Comparison of ENCODE assay signal across 8 cellular contexts in the genomic region with DNA sequence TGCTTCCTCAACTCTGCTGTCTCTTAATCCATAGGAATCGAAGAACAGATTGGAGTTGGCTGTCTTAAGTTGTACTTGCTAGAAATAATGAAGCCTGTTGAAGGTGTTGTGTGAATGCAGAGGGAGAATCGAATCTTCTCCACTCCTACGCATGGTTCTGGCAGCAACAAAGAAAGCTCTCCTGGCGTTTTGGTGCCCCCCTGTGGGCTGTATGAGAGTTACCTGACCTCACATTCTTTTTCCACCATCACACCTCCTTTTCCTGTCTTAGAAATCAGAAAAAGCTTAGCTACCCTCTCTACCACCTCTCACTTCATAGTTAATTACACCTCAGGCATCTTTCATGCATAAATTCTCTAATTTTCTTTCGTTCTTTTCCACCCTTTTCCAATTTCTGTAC. TPM values are rescaled to one million over a fixed set of nuclear protein-coding genes. Genes with fewer than 3 reads are reported as not detected.
DNase-seq lines count a peak whose midpoint lies in the region; ATAC-seq, FAIRE-seq and TF ChIP-seq lines count a peak whose summit lies in the region.

No MANE protein-coding gene starts in this region.

- TF ChIP-seq EP300 in HepG2 (IDR thresholded peaks at IDR 0.05; ENCODE audit: low read depth in 2 of 2, low read length in 2 of 2) (no peak), HepG2 (CRISPR knock-in tag; IDR thresholded peaks at IDR 0.05; ENCODE audit: borderline replicate concordance) (no peak)

- dilution Hi-C loops in mammary epithelial cell (cut with HindIII; ENCODE audit: low sequenced_read_pairs), result no loop called here

- no peaks in the 10 kb centered on the region for H3K9me2 ChIP-seq in MM.1S (replicated peaks; ENCODE audit: insufficient read depth, low read length)

- intact Hi-C loops in mammary epithelial cell (cut with micrococcal nuclease), result loop anchor here (1.0 to 10.0 kb wide), 3 partner anchors 29 to 1354 kb away; partner anchors contain the start of gene RRAGB
- intact Hi-C loops in HepG2 (cut with micrococcal nuclease; ENCODE audit: unreplicated experiment), result loop anchor here (5.0 kb wide), 1 partner anchor 531 kb away; the partner anchor contains the start of gene RRAGB

- peak; percentile 51 for FAIRE-seq in HepG2 (lab: Jason Lieb, UNC)

- DNase-seq in G401 (ENCODE audit: low spot score) (peak; percentile 67), MM.1S (peak; percentile 67), UCSD-AML1 (lab: John Stamatoyannopoulos, UW; ENCODE audit: unreplicated experiment) (peak; percentile 28), mammary epithelial cell (no peak), HepG2 (ENCODE audit: low spot score) (peak; percentile 5)
- DNase-seq in stimulated activated CD8-positive, alpha-beta memory T cell treated with anti-CD3 and anti-CD28 coated beads, Interleukin-15, amount 100 ng/mL, for 24 hours (ENCODE audit: low read depth), result peak; percentile 1

- H2AFZ ChIP-seq in MM.1S (ENCODE audit: low read length) (peak overlapping the region; percentile 44; the same call in 1 of the 2 replicates), mammary epithelial cell (ENCODE audit: low read depth, low read length) (peak overlapping the region; percentile 36), HepG2 (ENCODE audit: low read length) (no peak overlapping the region)

- H3K27me3 ChIP-seq in MM.1S (replicated peaks; ENCODE audit: insufficient read depth, low read length), result no peaks in the 10 kb centered on the region
- H3K27me3 ChIP-seq in mammary epithelial cell (ENCODE audit: insufficient read depth, low read length), result no peaks in the 10 kb centered on the region
- H3K27me3 ChIP-seq in HepG2 (ENCODE audit: control insufficient read depth in 1 of 2, insufficient read depth in 2 of 2, low read length in 2 of 2), result no peaks in the 10 kb centered on the region

- peak; percentile 14; the same call in 1 of the 2 replicates for TF ChIP-seq RAD21 in HepG2 (CRISPR knock-in tag; IDR thresholded peaks at IDR 0.05)

- BruUV-seq in mammary epithelial cell (replicated peaks; lab: Mats Ljungman, UMichigan) (no TSS peak), HepG2 (replicated peaks; lab: Mats Ljungman, UMichigan) (no TSS peak)

- H3F3A ChIP-seq in MM.1S (ENCODE audit: insufficient read depth, low read length), result no peaks in the 10 kb centered on the region

- H3K9me3 ChIP-seq in MM.1S (replicated peaks; ENCODE audit: insufficient read depth, low read length) (no peaks in the 10 kb centered on the region), mammary epithelial cell (replicated peaks; ENCODE audit: insufficient read depth, low read length) (no peaks in the 10 kb centered on the region), HepG2 (ENCODE audit: low read length) (no peaks in the 10 kb centered on the region)

- H3K4me1 ChIP-seq in MM.1S (ENCODE audit: low read length), result no peaks in the 10 kb centered on the region
- H3K4me1 ChIP-seq in mammary epithelial cell (ENCODE audit: insufficient read depth, low read length), result no peaks in the 10 kb centered on the region
- no peaks in the 10 kb centered on the region for H3K4me1 ChIP-seq in HepG2 (ENCODE audit: insufficient read depth, low read length)

- H3K27ac ChIP-seq in MM.1S (ENCODE audit: low read length) (no peak overlapping the region), mammary epithelial cell (ENCODE audit: insufficient read depth, low read depth, low read length) (no peak overlapping the region), HepG2 (ENCODE audit: extremely low read length, insufficient read depth, low read length) (no peak overlapping the region)

- TF ChIP-seq CTCF in MM.1S (IDR thresholded peaks at IDR 0.05; ENCODE audit: low read length) (peak; percentile 70), mammary epithelial cell (conservative IDR thresholded peaks at IDR 0.05 in 1 of 2, IDR thresholded peaks at IDR 0.05 in 1 of 2; ENCODE audit: extremely low read depth in 1 of 2, insufficient read depth in 1 of 2, low read depth in 1 of 2, low read length in 2 of 2) (peak; percentile 72 to 79), HepG2 (CRISPR knock-in tag; IDR thresholded peaks at IDR 0.05) (peak; percentile 70)

- no peak overlapping the region for H3K4me3 ChIP-seq in MM.1S (ENCODE audit: low read length)
- H3K4me3 ChIP-seq in mammary epithelial cell (replicated peaks in 1 of 3; ENCODE audit: insufficient read depth in 1 of 3, low read depth in 2 of 3, low read length in 3 of 3), result no peak overlapping the region
- no peak overlapping the region for H3K4me3 ChIP-seq in HepG2 (replicated peaks in 1 of 3; ENCODE audit: insufficient read depth in 1 of 3, low read depth in 2 of 3, low read length in 3 of 3)

- TF ChIP-seq POLR2A in HepG2 (IDR thresholded peaks at IDR 0.05; ENCODE audit: insufficient read depth in 1 of 2, low read depth in 2 of 2, low read length in 2 of 2), result no peak

- H3K36me3 ChIP-seq in MM.1S (replicated peaks; ENCODE audit: insufficient read depth, low read length) (no peaks in the 10 kb centered on the region), mammary epithelial cell (ENCODE audit: insufficient read depth, low read length) (no peaks in the 10 kb centered on the region), HepG2 (replicated peaks in 1 of 2; ENCODE audit: control insufficient read depth in 1 of 2, insufficient read depth in 2 of 2, low read length in 2 of 2) (no peaks in the 10 kb centered on the region)

- H4K20me1 ChIP-seq in MM.1S (ENCODE audit: insufficient read depth, low read length), result no peaks in the 10 kb centered on the region
- H4K20me1 ChIP-seq in mammary epithelial cell (ENCODE audit: insufficient read depth, low read length), result no peaks in the 10 kb centered on the region
- no peaks in the 10 kb centered on the region for H4K20me1 ChIP-seq in HepG2 (ENCODE audit: insufficient read depth, low read length)

- no peak overlapping the region for H3K4me2 ChIP-seq in MM.1S (ENCODE audit: low read depth, low read length)
- no peak overlapping the region for H3K4me2 ChIP-seq in mammary epithelial cell (ENCODE audit: insufficient read depth, low read depth, low read length)
- no peak overlapping the region for H3K4me2 ChIP-seq in HepG2 (ENCODE audit: low read depth, low read length)

- CTCF ChIA-PET in mammary epithelial cell (lab: Charles Lee; ENCODE audit: low non-redundant PET), result interaction anchor here (0.6 to 0.7 kb wide), 2 partner anchors 29 to 295 kb away, joined by 3 read pairs; no protein-coding TSS in a partner anchor
- CTCF ChIA-PET in HepG2 (lab: Yijun Ruan, JAX; ENCODE audit: low intra/inter-chr PET ratio, low total read pairs), result interaction anchor here (1.5 kb wide), 1 partner anchor 1113 kb away, joined by 6 read pairs; no protein-coding TSS in a partner anchor

- H3K9ac ChIP-seq in MM.1S (ENCODE audit: low read length), result no peak overlapping the region
- H3K9ac ChIP-seq in mammary epithelial cell (ENCODE audit: insufficient read depth, low read length), result no peak overlapping the region
- H3K9ac ChIP-seq in HepG2 (ENCODE audit: insufficient read depth, low read depth, low read length), result no peak overlapping the region

- in situ Hi-C loops in G401 (cut with HindIII; ENCODE audit: low sequenced_read_pairs) (no loop called here), mammary epithelial cell (cut with MboI; ENCODE audit: low sequenced_read_pairs in 2 of 2) (no loop called here), HepG2 (cut with HindIII; ENCODE audit: extremely low pct_ligation_motif_present, low pct_unique_long_range_greater_than_20kb) (loop anchor here (25.0 kb wide), 1 partner anchor 811 kb away; no protein-coding TSS in a partner anchor)

- 3% methylated on average over 5 of the region's 5 CpGs for WGBS in mammary epithelial cell (ENCODE audit: low coverage, missing lambda C conversion rate)
- WGBS in HepG2 (ENCODE audit: low lambda C conversion rate), result 0% methylated on average over 4 of the region's 5 CpGs

- H3K79me2 ChIP-seq in MM.1S (ENCODE audit: low read length) (no peaks in the 10 kb centered on the region), mammary epithelial cell (ENCODE audit: insufficient read depth, low read length) (no peaks in the 10 kb centered on the region), HepG2 (ENCODE audit: insufficient read depth, low read length) (no peaks in the 10 kb centered on the region)

- ATAC-seq in GM21717 (IDR thresholded peaks at IDR 0.05; ENCODE audit: unreplicated experiment), result peak; percentile 92
- peak; percentile 78 for ATAC-seq in HepG2
- no peak for ATAC-seq in GM18873 (IDR thresholded peaks at IDR 0.05; ENCODE audit: low FRiP score, unreplicated experiment)

- POLR2A ChIA-PET in HepG2 (lab: Yijun Ruan, JAX), result no interaction called here

TF ChIP-seq in HepG2, 621 proteins besides CTCF, POLR2A, EP300 and RAD21:
- TF ChIP-seq RBM22 (optimal IDR thresholded peaks at IDR 0.05; ENCODE audit: low read length) (no peak), STAG1 (CRISPR knock-in tag; IDR thresholded peaks at IDR 0.05) (peak; percentile 76), SMC3 (IDR thresholded peaks at IDR 0.05; ENCODE audit: low read length) (peak; percentile 58; the same call in 1 of the 2 replicates)

RNA-seq across cellular contexts. Expression of gene KLF8, which starts 16.3 kb away (rescaled TPM):
- total RNA-seq in G401 (2014; rRNA removed; shearing (Covaris generic)), result not detected in 2 replicates
- total RNA-seq in mammary epithelial cell (10 to 100 TPM; 15.6 to 22.0 TPM), HepG2 (2016; rRNA removed; fragmentation: Illumina TruSeq; extraction: Trizol) (not detected in 2 replicates)
- polyA plus RNA-seq in mammary epithelial cell (14.3 TPM), HepG2 (2011; rRNA removed) (0.03 TPM in 1 of 2 replicates, not detected in the other)
- polyA minus RNA-seq in mammary epithelial cell, result 4.9 TPM
- total RNA-seq in HepG2 (2016; cell fraction: cytosol; rRNA removed; fragmentation: Illumina TruSeq; extraction: Trizol; ENCODE audit: low read depth), result not detected in 2 replicates
- total RNA-seq in HepG2 (2016; cell fraction: insoluble cytoplasmic fraction; rRNA removed; fragmentation: Illumina TruSeq; extraction: Trizol), result not detected in 2 replicates
- not detected in 2 replicates for total RNA-seq in HepG2 (2016; cell fraction: membrane; rRNA removed; fragmentation: Illumina TruSeq; extraction: Trizol)
- not detected in 2 replicates for total RNA-seq in HepG2 (2016; cell fraction: nucleus; rRNA removed; fragmentation: Illumina TruSeq; extraction: Trizol)
- 0.01 and 0.03 TPM in 2 replicates for polyA plus RNA-seq in HepG2 (2011; cell fraction: cytosol; rRNA removed)
- polyA plus RNA-seq in HepG2 (2011; cell fraction: nucleus; rRNA removed), result 0.02 TPM in 1 of 2 replicates, not detected in the other
- 0.07 TPM in 1 of 2 replicates, not detected in the other for polyA plus RNA-seq in HepG2 (2012)
- polyA plus RNA-seq in HepG2 (2016; cell fraction: cytosol; fragmentation: Illumina TruSeq; extraction: Trizol; ENCODE audit: low read depth), result not detected in 2 replicates
- 0.04 TPM in 1 of 2 replicates, not detected in the other for polyA plus RNA-seq in HepG2 (2016; cell fraction: insoluble cytoplasmic fraction; fragmentation: Illumina TruSeq; extraction: Trizol; ENCODE audit: low read depth)
- polyA plus RNA-seq in HepG2 (2016; cell fraction: membrane; fragmentation: Illumina TruSeq; extraction: Trizol; ENCODE audit: low read depth), result not detected in 2 replicates
- polyA plus RNA-seq in HepG2 (2016; cell fraction: nucleus; fragmentation: Illumina TruSeq; extraction: Trizol; ENCODE audit: insufficient read depth, low read depth), result not detected in 2 replicates
- polyA minus RNA-seq in HepG2 (2011; rRNA and poly(A)+ RNA removed; ENCODE audit: low replicate concordance), result 0.14 and 0.22 TPM in 2 replicates
- not detected in 2 replicates for polyA minus RNA-seq in HepG2 (2011; cell fraction: cytosol; rRNA and poly(A)+ RNA removed)
- not detected in 2 replicates for polyA minus RNA-seq in HepG2 (2011; cell fraction: nucleus; rRNA and poly(A)+ RNA removed)

Comparison
In these comparisons a context has a peak if more than half of its experiments do, and no peak if none do; other contexts are left out.
1. RNA of gene KLF8, which starts 16.3 kb away (total RNA-seq): 15.6 to 22.0 TPM in mammary epithelial cell; not detected in G401 and not detected in HepG2; every median in the first group is over 10 times any median in the second.
2. Peak in every context shown above with its lines, with median percentiles within 50 percentile points of each other: CTCF ChIP-seq.